8 cellular contexts compared by ENCODE assay signal in genomic region chr11:13440100-13440855, GRCh38. TPM values are rescaled to one million over a fixed set of nuclear protein-coding genes. Genes with fewer than 3 reads are reported as not detected.
DNase-seq lines count a peak whose midpoint lies in the region; TF ChIP-seq lines count a peak whose summit lies in the region.

No MANE protein-coding gene starts in this region.

- no peak overlapping the region for H2AK5ac ChIP-seq in trophoblast cell (ENCODE audit: low read length)

- H3K23ac ChIP-seq in trophoblast cell (ENCODE audit: low read length): no peak overlapping the region

- H3K79me1 ChIP-seq in trophoblast cell (ENCODE audit: low read length): no peaks in the 10 kb centered on the region

- no peak overlapping the region for H4K91ac ChIP-seq in trophoblast cell (ENCODE audit: low read depth, low read length)

- POLR2A ChIA-PET in OCI-LY7 (lab: Charles Lee): interaction anchor here (0.6 to 1.5 kb wide), 3 partner anchors 9 to 968 kb away, joined by 3 read pairs; no protein-coding TSS in a partner anchor

- H3K9ac ChIP-seq in trophoblast cell (ENCODE audit: low read length): no peak overlapping the region

- CTCF ChIA-PET in OCI-LY7 (lab: Charles Lee; ENCODE audit: unreplicated experiment): no interaction called here

- H4K8ac ChIP-seq in trophoblast cell (ENCODE audit: low read depth, low read length): no peak overlapping the region

- no peak overlapping the region for H3K14ac ChIP-seq in trophoblast cell (ENCODE audit: low read length)

- no peak for TF ChIP-seq CTCF in fibroblast of villous mesenchyme (IDR thresholded peaks at IDR 0.05; ENCODE audit: insufficient read depth, low read depth, low read length)
- TF ChIP-seq CTCF in OCI-LY7 (conservative IDR thresholded peaks at IDR 0.05; ENCODE audit: low read length): no peak

- no peaks in the 10 kb centered on the region for H3K27me3 ChIP-seq in trophoblast cell (ENCODE audit: insufficient read depth, low read length)

- H3K9me3 ChIP-seq in trophoblast cell (ENCODE audit: insufficient read depth, low read depth, low read length) (no peaks in the 10 kb centered on the region), OCI-LY7 (ENCODE audit: low read length) (no peaks in the 10 kb centered on the region)

- H3K4me3 ChIP-seq in fibroblast of villous mesenchyme (ENCODE audit: low read depth, low read length) (peak overlapping the region; percentile 43), trophoblast cell (ENCODE audit: low read depth, low read length) (no peak overlapping the region), OCI-LY7 (ENCODE audit: low read depth, low read length, poor library complexity, severe bottlenecking) (no peak overlapping the region)

- H2BK120ac ChIP-seq in trophoblast cell (ENCODE audit: insufficient read depth, low read length, poor library complexity): no peak overlapping the region

- no peak overlapping the region for H3K18ac ChIP-seq in trophoblast cell (ENCODE audit: low read length)

- H3K4me2 ChIP-seq in trophoblast cell (ENCODE audit: low read length) (no peak overlapping the region), OCI-LY7 (ENCODE audit: low read length) (no peak overlapping the region)

- no peak overlapping the region for H3K27ac ChIP-seq in trophoblast cell (ENCODE audit: low read depth, low read length)
- no peak overlapping the region for H3K27ac ChIP-seq in OCI-LY7 (ENCODE audit: low read depth, low read length, poor library complexity, severe bottlenecking)

- WGBS in trophoblast cell (ENCODE audit: extremely low coverage, insufficient coverage, insufficient read length): no CpG with 5 or more reads among the region's 8 CpGs

- no peaks in the 10 kb centered on the region; the same call in 1 of the 2 replicates for H4K20me1 ChIP-seq in OCI-LY7 (ENCODE audit: insufficient read depth, low read length)

- H2BK12ac ChIP-seq in trophoblast cell (ENCODE audit: low read length): no peak overlapping the region

- H3K4ac ChIP-seq in trophoblast cell (ENCODE audit: low read depth, low read length): no peak overlapping the region

- no peaks in the 10 kb centered on the region for H3K9me2 ChIP-seq in OCI-LY7 (ENCODE audit: insufficient read depth, low read length)

- no peak overlapping the region for H2AFZ ChIP-seq in trophoblast cell (ENCODE audit: insufficient read depth, low read length, poor library complexity)
- no peak overlapping the region for H2AFZ ChIP-seq in OCI-LY7 (ENCODE audit: low read length)

- H3K4me1 ChIP-seq in trophoblast cell (ENCODE audit: control insufficient read depth in 1 of 2, insufficient read depth in 2 of 2, low read length in 2 of 2) (no peaks in the 10 kb centered on the region), OCI-LY7 (ENCODE audit: insufficient read depth, low read length, poor library complexity, severe bottlenecking) (no peaks in the 10 kb centered on the region)

- BruUV-seq in OCI-LY7 (replicated peaks; lab: Mats Ljungman, UMichigan): no TSS peak

- no peaks in the 10 kb centered on the region for H3K79me2 ChIP-seq in trophoblast cell (ENCODE audit: control insufficient read depth, insufficient read depth, low read length, poor library complexity)
- H3K79me2 ChIP-seq in OCI-LY7 (ENCODE audit: insufficient read depth, low read depth, low read length): peaks cover 3% of the 10 kb centered on the region

- intact Hi-C loops in posterior vena cava (cut with DNase I): no loop called here
- intact Hi-C loops in OCI-LY7 (cut with micrococcal nuclease; ENCODE audit: unreplicated experiment): no loop called here

- H4K12ac ChIP-seq in trophoblast cell (ENCODE audit: low read depth, low read length): no peak overlapping the region

- H2BK5ac ChIP-seq in trophoblast cell (ENCODE audit: low read depth, low read length, poor library complexity): no peak overlapping the region

- H3K36me3 ChIP-seq in trophoblast cell (ENCODE audit: control insufficient read depth in 1 of 2, insufficient read depth in 2 of 2, low read length in 2 of 2): no peaks in the 10 kb centered on the region
- no peaks in the 10 kb centered on the region for H3K36me3 ChIP-seq in OCI-LY7 (ENCODE audit: insufficient read depth, low read length)

- DNase-seq in SIG-M5 treated with dmso at 0.1 percent for 504 hours (lab: John Stamatoyannopoulos, UW; ENCODE audit: unreplicated experiment) (peak; percentile 3), SIG-M5 (lab: John Stamatoyannopoulos, UW) (no peak), SW480 (ENCODE audit: low spot score) (peak; percentile 63), fibroblast of villous mesenchyme (ENCODE audit: low read depth) (peak; percentile 93), trophoblast cell (peak; percentile 14 to 44), posterior vena cava (ENCODE audit: low spot score) (no peak), OCI-LY7 (ENCODE audit: low spot score) (no peak)
- no peak for DNase-seq in central memory CD4-positive, alpha-beta T cell

RNA-seq across cellular contexts. Expression of gene BTBD10, which starts 22.7 kb away (rescaled TPM):
- 44.5 and 62.6 TPM in 2 replicates for total RNA-seq in fibroblast of villous mesenchyme
- polyA plus RNA-seq in trophoblast cell (2013): 35.3 and 36.4 TPM in 2 replicates
- total RNA-seq in posterior vena cava: 10 to 100 TPM; 27.4 to 36.1 TPM
- total RNA-seq in OCI-LY7 (2014; rRNA removed; shearing (Covaris generic)): 23.7 and 25.0 TPM in 2 replicates
- total RNA-seq in OCI-LY7 (2022): 21.3 and 23.0 TPM in 2 replicates

RNA-seq across cellular contexts. Expression of gene PTH, which starts 55.5 kb away (rescaled TPM):
- total RNA-seq in fibroblast of villous mesenchyme (not detected in 2 replicates), posterior vena cava (not detected), OCI-LY7 (2022) (not detected in 2 replicates)
- polyA plus RNA-seq in trophoblast cell (2013): not detected in 2 replicates
- not detected in 2 replicates for total RNA-seq in OCI-LY7 (2014; rRNA removed; shearing (Covaris generic))

Comparison
In these comparisons a context has a peak if more than half of its experiments do, and no peak if none do; other contexts are left out.
1. DNase-seq: peak in SIG-M5 treated with dmso at 0.1 percent for 504 hours (single experiment), SW480 (single experiment), fibroblast of villous mesenchyme (single experiment) and trophoblast cell (2 of 2); none in SIG-M5 (single experiment), posterior vena cava (single experiment), central memory CD4-positive, alpha-beta T cell (single experiment) and OCI-LY7 (single experiment).